14 cellular contexts compared by ENCODE assay signal in genomic region chr11:95157824-95158223, GRCh38.
DNase-seq lines count a peak whose midpoint lies in the region; ATAC-seq, FAIRE-seq and TF ChIP-seq lines count a peak whose summit lies in the region.
"Had no signal": no experiment of that assay in that cellular context is flagged by ENCODE, and none has a peak within 500 bp of the region (broad histone marks: within the 10 kb centered on the region; RNA-seq: fewer than 3 reads in every experiment).

No MANE protein-coding gene starts in this region.

- no peaks in the 10 kb centered on the region for H3K9me3 ChIP-seq in iPS-18c (ENCODE audit: control insufficient read depth, insufficient read depth, low read length)
- no peaks in the 10 kb centered on the region for H3K9me3 ChIP-seq in stomach
- H3K9me3 ChIP-seq: SK-N-SH, testis had no signal

- H3K4me1 ChIP-seq in stomach, result peaks cover 0 to 34% (median 10%) of the 10 kb centered on the region in 4 donors

- POLR2A ChIA-PET in activated CD8-positive, alpha-beta T cell treated with anti-CD3 and anti-CD28 coated beads, Interleukin-2, amount 10 ng/mL, durations not matched to agents 7 days and 5 days (lab: Charles Lee), result interaction anchor here (1.0 kb wide), 1 partner anchor 632 kb away, joined by 3 read pairs; the partner anchor contains the start of gene FAM76B

- no peak for FAIRE-seq in RCC 7860 (lab: Jason Lieb, UNC)

- no peaks in the 10 kb centered on the region for H3K27me3 ChIP-seq in stomach
- H3K27me3 ChIP-seq: cardiac muscle cell, testis had no signal

- 54 to 84% (median 68%) methylated on average over 1 of the region's 1 CpG for WGBS in stomach, 5 donors

- H3K27ac ChIP-seq in stomach, result peak overlapping the region in 4 of 5 donors; percentile 39 to 65 (median 58)
- H3K27ac ChIP-seq: cardiac muscle cell had no signal

- TF ChIP-seq CTCF in stomach (IDR thresholded peaks at IDR 0.05), result no peak

- H3K36me3 ChIP-seq in stomach, result no peaks in the 10 kb centered on the region
- H3K36me3 ChIP-seq: cardiac muscle cell had no signal

- H3K9me3 Mint-ChIP-seq in activated CD4-positive, alpha-beta T cell treated with anti-CD3 and anti-CD28 coated beads, Interleukin-2, amount 10 ng/mL, durations not matched to agents 24 days and 14 days, result peaks cover 3% of the 10 kb centered on the region
- H3K9me3 Mint-ChIP-seq in activated CD8-positive, alpha-beta T cell treated with anti-CD3 and anti-CD28 coated beads, Interleukin-2, amount 10 ng/mL, durations not matched to agents 7 days and 5 days (ENCODE audit: insufficient read depth), result no peaks in the 10 kb centered on the region

- CTCF ChIA-PET in activated CD8-positive, alpha-beta T cell treated with anti-CD3 and anti-CD28 coated beads, Interleukin-2, amount 10 ng/mL, durations not matched to agents 7 days and 5 days (lab: Charles Lee), result interaction anchor here (1.1 to 14.7 kb wide), 7 partner anchors 21 to 633 kb away, joined by 3 to 362 read pairs (median 6); partner anchors contain the start of gene SESN3

- no peak for TF ChIP-seq EP300 in stomach (IDR thresholded peaks at IDR 0.05)

- DNase-seq in activated CD4-positive, alpha-beta T cell treated with anti-CD3 and anti-CD28 coated beads, Interleukin-2, amount 10 ng/mL, durations not matched to agents 24 days and 14 days, result peak; percentile 70
- DNase-seq in activated CD4-positive, alpha-beta T cell treated with anti-CD3 and anti-CD28 coated beads, Interleukin-2, amount 50 U/mL, for 48 hours, result no peak
- DNase-seq in activated CD8-positive, alpha-beta T cell treated with anti-CD3 and anti-CD28 coated beads, Interleukin-2, amount 10 ng/mL, durations not matched to agents 7 days and 5 days, result no peak
- DNase-seq in stomach, result no peak
- no peak for DNase-seq in SHP77 (lab: John Stamatoyannopoulos, UW)
- no peak for DNase-seq in dedifferentiated amniotic fluid mesenchymal stem cell (ENCODE audit: extremely low spot score)
- no peak for DNase-seq in RCC 7860 (ENCODE audit: low spot score)
- DNase-seq: effector memory CD4-positive, alpha-beta T cell; NCI-H1694; PC-3; SK-N-SH had no signal

- 0 out of 2 replicates have a peak overlapping the region, but pooled peaks have one; percentile 11 for H3K4me3 ChIP-seq in iPS-18c (ENCODE audit: insufficient read depth, low read depth, low read length)
- no peak overlapping the region for H3K4me3 ChIP-seq in stomach
- H3K4me3 ChIP-seq: cardiac muscle cell, testis had no signal

- peak; percentile 34 for ATAC-seq in activated CD8-positive, alpha-beta T cell treated with anti-CD3 and anti-CD28 coated beads, Interleukin-2, amount 10 ng/mL, durations not matched to agents 7 days and 5 days
- ATAC-seq: PC-3 had no signal

- peak overlapping the region; percentile 81 for H3K27ac Mint-ChIP-seq in activated CD4-positive, alpha-beta T cell treated with anti-CD3 and anti-CD28 coated beads, Interleukin-2, amount 10 ng/mL, durations not matched to agents 24 days and 14 days
- H3K27ac Mint-ChIP-seq in activated CD8-positive, alpha-beta T cell treated with anti-CD3 and anti-CD28 coated beads, Interleukin-2, amount 10 ng/mL, durations not matched to agents 7 days and 5 days, result peak overlapping the region; percentile 44

- peak overlapping the region; percentile 30 for H3K4me3 Mint-ChIP-seq in activated CD4-positive, alpha-beta T cell treated with anti-CD3 and anti-CD28 coated beads, Interleukin-2, amount 10 ng/mL, durations not matched to agents 24 days and 14 days
- H3K4me3 Mint-ChIP-seq in activated CD8-positive, alpha-beta T cell treated with anti-CD3 and anti-CD28 coated beads, Interleukin-2, amount 10 ng/mL, durations not matched to agents 7 days and 5 days, result no peak overlapping the region

- peaks cover 12% of the 10 kb centered on the region for H3K36me3 Mint-ChIP-seq in activated CD4-positive, alpha-beta T cell treated with anti-CD3 and anti-CD28 coated beads, Interleukin-2, amount 10 ng/mL, durations not matched to agents 24 days and 14 days (ENCODE audit: low read depth)
- H3K36me3 Mint-ChIP-seq in activated CD8-positive, alpha-beta T cell treated with anti-CD3 and anti-CD28 coated beads, Interleukin-2, amount 10 ng/mL, durations not matched to agents 7 days and 5 days (ENCODE audit: low read depth), result peaks cover 5% of the 10 kb centered on the region

- H3K4me1 Mint-ChIP-seq in activated CD4-positive, alpha-beta T cell treated with anti-CD3 and anti-CD28 coated beads, Interleukin-2, amount 10 ng/mL, durations not matched to agents 24 days and 14 days, result peaks cover 44% of the 10 kb centered on the region
- peaks cover 29% of the 10 kb centered on the region for H3K4me1 Mint-ChIP-seq in activated CD8-positive, alpha-beta T cell treated with anti-CD3 and anti-CD28 coated beads, Interleukin-2, amount 10 ng/mL, durations not matched to agents 7 days and 5 days (ENCODE audit: low read depth)

- intact Hi-C loops in activated CD4-positive, alpha-beta T cell treated with anti-CD3 and anti-CD28 coated beads, Interleukin-2, amount 10 ng/mL, durations not matched to agents 24 days and 14 days (cut with micrococcal nuclease), result loop anchor here (10.0 kb wide), 1 partner anchor 447 kb away; no protein-coding TSS in a partner anchor
- intact Hi-C loops in stomach (cut with DNase I; ENCODE audit: low total_unique reads), result loop anchor here (5.0 kb wide), 1 partner anchor 604 kb away; no protein-coding TSS in a partner anchor

- H3K27me3 Mint-ChIP-seq in activated CD4-positive, alpha-beta T cell treated with anti-CD3 and anti-CD28 coated beads, Interleukin-2, amount 10 ng/mL, durations not matched to agents 24 days and 14 days, result no peaks in the 10 kb centered on the region
- H3K27me3 Mint-ChIP-seq in activated CD8-positive, alpha-beta T cell treated with anti-CD3 and anti-CD28 coated beads, Interleukin-2, amount 10 ng/mL, durations not matched to agents 7 days and 5 days (ENCODE audit: low read depth), result no peaks in the 10 kb centered on the region

- no peak for TF ChIP-seq POLR2A in stomach (IDR thresholded peaks at IDR 0.05)
